Comparison of ENCODE assay signal across 9 cellular contexts in genomic region chr17:65559483-65559801, GRCh38. TPM values are rescaled to one million over a fixed set of nuclear protein-coding genes. Genes with fewer than 3 reads are reported as not detected.
DNase-seq lines count a peak whose midpoint lies in the region; ATAC-seq, FAIRE-seq and TF ChIP-seq lines count a peak whose summit lies in the region.
"Had no signal": no experiment of that assay in that cellular context is flagged by ENCODE, and none has a peak within 500 bp of the region (broad histone marks: within the 10 kb centered on the region; RNA-seq: fewer than 3 reads in every experiment).

No MANE protein-coding gene starts in this region.

- H3K36me3 ChIP-seq in keratinocyte (ENCODE audit: control insufficient read depth in 2 of 2, extremely low read depth in 1 of 2, insufficient read depth in 2 of 2, low read length in 2 of 2) (no peaks in the 10 kb centered on the region), subcutaneous abdominal adipose tissue (ENCODE audit: control insufficient read depth in 5 of 5, insufficient read depth in 5 of 5, low read length in 5 of 5) (peaks cover 0 to 5% (median 0%) of the 10 kb centered on the region in 5 donors)

- no peaks in the 10 kb centered on the region for H3K9me3 ChIP-seq in keratinocyte (ENCODE audit: control insufficient read depth, low read depth, low read length)
- H3K9me3 ChIP-seq in subcutaneous abdominal adipose tissue (ENCODE audit: control insufficient read depth in 5 of 5, low read length in 5 of 5): no peaks in the 10 kb centered on the region

- H3K9me1 ChIP-seq in keratinocyte (ENCODE audit: control insufficient read depth, extremely low read depth, insufficient read depth, low read length): no peaks in the 10 kb centered on the region

- H3K4me3 ChIP-seq in keratinocyte (ENCODE audit: control insufficient read depth in 2 of 3, extremely low read depth in 1 of 3, insufficient read depth in 2 of 3, low read depth in 1 of 3, low read length in 3 of 3): peak overlapping the region; percentile 26 to 62 (median 53)
- H3K4me3 ChIP-seq in subcutaneous abdominal adipose tissue (ENCODE audit: low read depth in 1 of 5, low read length in 5 of 5): peak overlapping the region; percentile 59 to 85 (median 67)

- H3K27ac ChIP-seq in keratinocyte (ENCODE audit: control insufficient read depth, insufficient read depth, low read length): no peak overlapping the region
- H3K27ac ChIP-seq in subcutaneous abdominal adipose tissue (ENCODE audit: low read depth, low read length): peak overlapping the region; percentile 24

- TF ChIP-seq CTCF in keratinocyte (optimal IDR thresholded peaks at IDR 0.05 in 1 of 3, IDR thresholded peaks at IDR 0.05 in 1 of 3, conservative IDR thresholded peaks at IDR 0.05 in 1 of 3; ENCODE audit: extremely low read depth in 1 of 3, insufficient read depth in 2 of 3, low read length in 3 of 3): no peak

- DNase-seq in NCI-H2171 treated with DMSO at 0.1 percent for 48 hours (lab: John Stamatoyannopoulos, UW) (peak; percentile 26), NCI-H2171 (lab: John Stamatoyannopoulos, UW) (no peak), keratinocyte (ENCODE audit: low read depth, low spot score) (no peak), NCI-H146 treated with DMSO at 0.1 percent for 48 hours (lab: John Stamatoyannopoulos, UW; ENCODE audit: unreplicated experiment) (no peak), GM12892 (ENCODE audit: insufficient read length) (no peak), Ammon's horn (ENCODE audit: low spot score) (no peak)
- DNase-seq in activated naive CD4-positive, alpha-beta T cell treated with anti-CD3 and anti-CD28 coated beads, Interleukin-2, amount 50 U/mL, for 72 hours (ENCODE audit: low spot score in 2 of 2): no peak
- DNase-seq: stimulated activated CD4-positive, alpha-beta T cell treated with anti-CD3 and anti-CD28 coated beads, Interleukin-12 subunit alpha, Interleukin-12 subunit beta, amount 100 ng/mL, for 4 hours had no signal

- H2AFZ ChIP-seq in keratinocyte (ENCODE audit: control insufficient read depth, low read length): no peak overlapping the region

- H3K9ac ChIP-seq in keratinocyte (ENCODE audit: control insufficient read depth, extremely low read depth, insufficient read depth, low read length) (no peak overlapping the region), subcutaneous abdominal adipose tissue (ENCODE audit: low read length in 5 of 5) (peak overlapping the region in 4 of 5 donors; percentile 64 to 78 (median 71))

- H3K27ac Mint-ChIP-seq in activated naive CD4-positive, alpha-beta T cell treated with anti-CD3 and anti-CD28 coated beads, Interleukin-2, amount 50 U/mL, for 72 hours: peak overlapping the region; percentile 15 to 74

- peak overlapping the region; percentile 75 for H3K4me2 ChIP-seq in keratinocyte (ENCODE audit: control insufficient read depth, extremely low read depth, insufficient read depth, low read depth, low read length)

- FAIRE-seq in keratinocyte (lab: Jason Lieb, UNC): no peak
- FAIRE-seq in GM12892 (lab: Jason Lieb, UNC): no peak

- dilution Hi-C loops in keratinocyte (cut with MboI; ENCODE audit: extremely low pct_ligation_motif_present, low sequenced_read_pairs): no loop called here

- no peaks in the 10 kb centered on the region for H3K9me3 Mint-ChIP-seq in activated naive CD4-positive, alpha-beta T cell treated with anti-CD3 and anti-CD28 coated beads, Interleukin-2, amount 50 U/mL, for 72 hours

- H3K79me2 ChIP-seq in keratinocyte (ENCODE audit: control insufficient read depth, insufficient read depth, low read length): no peaks in the 10 kb centered on the region

- H4K20me1 ChIP-seq in keratinocyte (ENCODE audit: control insufficient read depth, extremely low read depth, insufficient read depth, low read length): no peaks in the 10 kb centered on the region

- no peak for TF ChIP-seq POLR2A in GM12892 (IDR thresholded peaks at IDR 0.05; ENCODE audit: low read depth, low read length)

- H3K4me1 ChIP-seq in keratinocyte (ENCODE audit: control insufficient read depth, extremely low read depth, insufficient read depth, low read length) (peaks cover 3% of the 10 kb centered on the region), subcutaneous abdominal adipose tissue (ENCODE audit: control insufficient read depth in 5 of 5, insufficient read depth in 5 of 5, low read length in 5 of 5) (peaks cover 0 to 31% (median 17%) of the 10 kb centered on the region in 5 donors)

- ATAC-seq in activated naive CD4-positive, alpha-beta T cell treated with anti-CD3 and anti-CD28 coated beads, Interleukin-2, amount 50 U/mL, for 72 hours: no peak

- H3K27me3 ChIP-seq in keratinocyte (ENCODE audit: control insufficient read depth, extremely low read depth, insufficient read depth, low read length) (peaks cover 31% of the 10 kb centered on the region), subcutaneous abdominal adipose tissue (ENCODE audit: control insufficient read depth in 5 of 5, insufficient read depth in 4 of 5, low read length in 5 of 5) (no peaks in the 10 kb centered on the region)

- H3K36me3 Mint-ChIP-seq in activated naive CD4-positive, alpha-beta T cell treated with anti-CD3 and anti-CD28 coated beads, Interleukin-2, amount 50 U/mL, for 72 hours: no peaks in the 10 kb centered on the region

RNA-seq across cellular contexts. Expression of gene AXIN2, which starts 2.0 kb away (rescaled TPM):
- 1 to 10 TPM in 1 of 2 donors, under 1 TPM in 1; 0.96 to 3.6 TPM for total RNA-seq in activated naive CD4-positive, alpha-beta T cell treated with anti-CD3 and anti-CD28 coated beads, Interleukin-2, amount 50 U/mL, for 72 hours
- 0.14 to 0.27 TPM (median 0.19 TPM) in 3 replicates for polyA plus RNA-seq in keratinocyte
- 0.30 TPM for polyA plus RNA-seq in keratinocyte (2011; ENCODE audit: low read depth)
- polyA plus RNA-seq in keratinocyte (2011; cell fraction: cytosol; rRNA removed): 0.16 and 0.22 TPM in 2 replicates
- 0.62 and 0.83 TPM in 2 replicates for polyA plus RNA-seq in keratinocyte (2011; cell fraction: nucleus; rRNA removed)
- 0.22 and 0.34 TPM in 2 replicates for polyA plus RNA-seq in keratinocyte (2012; ENCODE audit: low replicate concordance)
- polyA minus RNA-seq in keratinocyte: 0.06 to 0.26 TPM in 2 of 3 replicates, not detected in the other
- not detected for polyA minus RNA-seq in keratinocyte (2011; cell fraction: cytosol; rRNA and poly(A)+ RNA removed)
- polyA minus RNA-seq in keratinocyte (2011; cell fraction: nucleus; rRNA and poly(A)+ RNA removed): 0.53 and 0.93 TPM in 2 replicates
- 0.34 TPM for polyA plus RNA-seq in GM12892 (2012; ENCODE audit: missing spikeins)
